1 cellular context compared by ENCODE assay signal in the genomic region with DNA sequence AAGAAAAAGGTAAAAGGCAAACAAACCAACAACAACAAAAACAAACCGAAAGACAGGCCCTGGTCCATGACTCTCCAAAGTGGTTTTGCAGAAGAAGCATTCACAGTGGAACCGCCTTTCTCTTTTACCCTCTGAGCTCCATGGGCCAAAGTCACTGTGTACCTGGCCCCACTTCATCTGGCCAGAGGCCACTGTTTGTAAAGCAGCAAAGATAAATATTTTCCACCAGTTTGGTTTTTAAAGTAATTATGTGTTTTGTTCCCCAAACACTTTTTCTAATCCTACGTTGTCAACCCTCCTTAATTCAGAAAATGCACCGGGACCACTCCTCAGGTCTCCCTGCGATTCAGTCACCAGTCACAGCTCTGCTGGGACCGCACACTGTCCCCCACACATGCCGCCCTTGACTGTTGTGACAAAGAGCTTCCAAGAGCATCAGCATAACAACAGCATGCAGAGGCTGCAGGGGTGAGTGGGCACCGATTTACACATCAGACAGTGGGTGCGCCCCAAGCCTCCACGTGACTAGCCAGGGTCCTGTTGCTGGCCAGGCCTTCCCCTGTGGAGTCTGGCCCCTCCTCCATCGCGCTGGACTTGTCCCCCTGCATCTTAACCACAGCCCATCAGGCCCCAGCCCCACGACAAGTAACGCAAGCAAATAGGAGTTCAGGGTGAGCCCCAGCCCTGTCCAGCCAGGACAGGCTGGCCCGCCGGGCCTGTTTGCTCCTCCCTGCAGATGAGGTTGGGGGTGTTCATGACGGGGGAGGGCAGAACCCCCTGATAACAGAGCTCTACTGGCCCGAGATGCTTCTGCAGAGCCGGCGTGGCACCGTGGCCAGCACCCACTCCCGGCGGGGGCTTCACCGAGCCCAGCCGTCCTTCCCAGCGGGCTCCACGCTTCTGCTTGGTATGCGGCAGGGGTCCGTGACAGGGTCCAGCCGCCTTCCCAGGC.
TF ChIP-seq lines count a peak whose summit lies in the region.

No MANE protein-coding gene starts in this region.

TF ChIP-seq in H1, 55 proteins besides CTCF, POLR2A, EP300 and RAD21:
- TF ChIP-seq KDM4A (IDR thresholded peaks at IDR 0.05; ENCODE audit: low read depth, low read length, severe bottlenecking) (peak; percentile 22), MAX (IDR thresholded peaks at IDR 0.05) (peak; percentile 75), BRCA1 (IDR thresholded peaks at IDR 0.05; ENCODE audit: low read depth, low read length) (no peak), CEBPB (IDR thresholded peaks at IDR 0.05; ENCODE audit: low read depth, low read length) (no peak)
- TF ChIP-seq, protein P1, sequence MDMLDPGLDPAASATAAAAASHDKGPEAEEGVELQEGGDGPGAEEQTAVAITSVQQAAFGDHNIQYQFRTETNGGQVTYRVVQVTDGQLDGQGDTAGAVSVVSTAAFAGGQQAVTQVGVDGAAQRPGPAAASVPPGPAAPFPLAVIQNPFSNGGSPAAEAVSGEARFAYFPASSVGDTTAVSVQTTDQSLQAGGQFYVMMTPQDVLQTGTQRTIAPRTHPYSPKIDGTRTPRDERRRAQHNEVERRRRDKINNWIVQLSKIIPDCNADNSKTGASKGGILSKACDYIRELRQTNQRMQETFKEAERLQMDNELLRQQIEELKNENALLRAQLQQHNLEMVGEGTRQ (IDR thresholded peaks at IDR 0.05; ENCODE audit: low read length) = peak; percentile 83
